ENCODE assay signal across 8 cellular contexts in the genomic region with DNA sequence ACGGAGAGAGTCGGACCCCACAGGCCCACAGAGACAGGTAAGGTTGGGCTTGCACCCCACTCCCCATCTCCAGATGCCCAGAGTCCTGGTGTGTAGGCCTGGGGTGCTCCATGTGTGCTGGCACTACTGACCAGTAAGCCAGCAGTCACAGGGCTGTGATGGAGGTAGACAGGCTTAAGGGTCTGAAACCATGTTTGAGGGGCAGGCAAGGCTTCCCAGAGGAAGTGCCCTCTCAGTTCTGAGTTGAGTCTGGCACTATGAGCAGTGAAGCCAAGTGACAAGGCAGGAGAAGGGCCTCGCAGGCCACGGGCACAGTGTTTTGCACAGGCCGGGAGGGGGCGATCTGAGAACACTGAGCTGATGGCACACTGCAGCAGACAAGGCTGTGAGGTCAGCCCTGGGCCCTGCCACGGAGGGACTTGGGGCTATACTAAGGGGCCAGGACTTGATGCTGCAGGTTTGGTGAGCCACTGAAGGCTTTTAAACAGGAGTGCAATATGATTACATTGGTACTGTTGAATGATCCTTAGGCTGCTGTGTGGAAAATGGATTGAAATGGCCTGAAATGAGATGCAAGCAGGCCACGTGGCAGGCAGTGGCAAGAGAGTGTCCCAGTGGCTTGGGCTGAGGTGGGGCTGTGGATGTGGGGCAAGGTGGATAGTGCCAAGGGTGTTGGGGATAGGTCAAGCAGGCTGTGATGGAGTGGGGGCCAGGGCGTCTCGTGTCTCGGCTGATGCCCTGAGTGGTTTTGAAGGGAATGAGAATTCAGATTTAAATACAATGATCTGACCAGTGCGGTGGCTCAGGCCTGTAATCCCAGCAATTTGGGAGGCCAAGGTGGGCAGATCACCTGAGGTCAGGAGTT. TPM values are rescaled to one million over a fixed set of nuclear protein-coding genes. Genes with fewer than 3 reads are reported as not detected.
A peak's percentile ranks its signal among the peaks of the same experiment; 100 is the strongest.
DNase-seq lines count a peak whose midpoint lies in the region; ATAC-seq and FAIRE-seq lines count a peak whose summit lies in the region.

No MANE protein-coding gene starts in this region.

- ATAC-seq in GM19395 (IDR thresholded peaks at IDR 0.05; ENCODE audit: unreplicated experiment) (peak; percentile 91), right cardiac atrium (peak; percentile 79 to 82), GM18520 (IDR thresholded peaks at IDR 0.05; ENCODE audit: unreplicated experiment) (no peak)

- H3K9me2 ChIP-seq in Karpas-422 (replicated peaks; ENCODE audit: insufficient read depth, low read length), result no peaks in the 10 kb centered on the region

- H3K4me2 ChIP-seq in Karpas-422 (ENCODE audit: low read depth, low read length, poor library complexity, severe bottlenecking), result no peak overlapping the region

- H3K27me3 ChIP-seq in Karpas-422 (ENCODE audit: low read length), result no peaks in the 10 kb centered on the region
- no peaks in the 10 kb centered on the region for H3K27me3 ChIP-seq in right cardiac atrium (ENCODE audit: control insufficient read depth, insufficient read depth)
- no peaks in the 10 kb centered on the region for H3K27me3 ChIP-seq in small intestine (ENCODE audit: control insufficient read depth in 2 of 2, insufficient read depth in 2 of 2, low read length in 2 of 2)

- peak overlapping the region; percentile 90; the same call in 1 of the 2 replicates for H2AFZ ChIP-seq in Karpas-422 (ENCODE audit: low read length)

- no peaks in the 10 kb centered on the region for H4K20me1 ChIP-seq in Karpas-422 (ENCODE audit: insufficient read depth, low read depth, low read length)

- WGBS in right cardiac atrium, result 50% methylated on average over 12 of the region's 12 CpGs
- 48 to 52% (median 50%) methylated on average over 12 of the region's 12 CpGs for WGBS in small intestine, 3 donors

- no peak for FAIRE-seq in small intestine (lab: Jason Lieb, UNC)

- no peak overlapping the region for H3K9ac ChIP-seq in Karpas-422 (ENCODE audit: low read length)

- H3K9me3 ChIP-seq in Karpas-422 (ENCODE audit: low read length) (no peaks in the 10 kb centered on the region), right cardiac atrium (ENCODE audit: control insufficient read depth, low read length) (no peaks in the 10 kb centered on the region), small intestine (ENCODE audit: control insufficient read depth, low read depth) (no peaks in the 10 kb centered on the region)

- H3K36me3 ChIP-seq in Karpas-422 (ENCODE audit: insufficient read depth, low read length) (no peaks in the 10 kb centered on the region), small intestine (ENCODE audit: control insufficient read depth in 2 of 2, insufficient read depth in 2 of 2, low read length in 2 of 2) (no peaks in the 10 kb centered on the region)

- peak in 12 of 14 donors; percentile 2 to 45 (median 20) for DNase-seq in C1 segment of cervical spinal cord (lab: John Stamatoyannopoulos, UW)
- peak; percentile 93 for DNase-seq in Karpas-422
- peak; percentile 43 to 78 (median 62) for DNase-seq in T-helper 2 cell
- peak; percentile 51 for DNase-seq in amniotic epithelial cell (ENCODE audit: low read depth)
- DNase-seq in right cardiac atrium, result peak; percentile 73 to 90 (median 87)
- DNase-seq in small intestine, result peak; percentile 87

- no peaks in the 10 kb centered on the region for H3K79me2 ChIP-seq in Karpas-422 (ENCODE audit: low read length)

- H3K4me1 ChIP-seq in Karpas-422 (ENCODE audit: low read length) (peaks cover 3% of the 10 kb centered on the region; the same call in 1 of the 2 replicates), right cardiac atrium (ENCODE audit: control insufficient read depth, insufficient read depth, low read length) (peaks cover 8% of the 10 kb centered on the region), small intestine (ENCODE audit: control insufficient read depth in 2 of 2, insufficient read depth in 1 of 2, low read depth in 1 of 2, low read length in 1 of 2) (peaks cover 4 to 6% of the 10 kb centered on the region in 2 donors)

- H3K4me3 ChIP-seq in Karpas-422 (ENCODE audit: low read length) (no peak overlapping the region), right cardiac atrium (ENCODE audit: low read length) (no peak overlapping the region), small intestine (ENCODE audit: low read depth in 1 of 2, low read length in 2 of 2) (no peak overlapping the region)

- intact Hi-C loops in right cardiac atrium (cut with DNase I), result loop anchor here (5.0 to 10.0 kb wide), 3 partner anchors 71 to 241 kb away; no protein-coding TSS in a partner anchor

- H3K27ac ChIP-seq in Karpas-422 (ENCODE audit: low read length), result no peak overlapping the region
- no peak overlapping the region for H3K27ac ChIP-seq in right cardiac atrium (ENCODE audit: low read length)
- no peak overlapping the region for H3K27ac ChIP-seq in small intestine (ENCODE audit: low read depth in 1 of 2, low read length in 1 of 2)

RNA-seq across cellular contexts. Expression of a gene that starts 20.3 kb away (rescaled TPM):
- 0.34 and 1.2 TPM in 2 replicates for total RNA-seq in Karpas-422 (2014; rRNA removed; shearing (Covaris generic); ENCODE audit: low replicate concordance)
- total RNA-seq in right cardiac atrium, result under 1 TPM; 0.33 to 0.69 (median 0.58) TPM
- polyA plus RNA-seq in right cardiac atrium (0.29 TPM), small intestine (1 to 10 TPM in 1 of 3 donors, under 1 TPM in 2; 0.89 to 1.1 (median 1.00) TPM)

RNA-seq across cellular contexts. Expression of a gene that starts 34.3 kb away (rescaled TPM):
- total RNA-seq in Karpas-422 (2014; rRNA removed; shearing (Covaris generic); ENCODE audit: low replicate concordance), result 59.0 and 157 TPM in 2 replicates
- 10 to 100 TPM; 25.7 to 43.2 (median 33.8) TPM for total RNA-seq in right cardiac atrium
- polyA plus RNA-seq in right cardiac atrium (60.4 TPM), small intestine (100 to 1,000 TPM; 313 to 370 (median 340) TPM)

RNA-seq across cellular contexts. Expression of a gene that starts 34.5 kb away (rescaled TPM):
- not detected in 2 replicates for total RNA-seq in Karpas-422 (2014; rRNA removed; shearing (Covaris generic); ENCODE audit: low replicate concordance)
- total RNA-seq in right cardiac atrium, result not detected
- polyA plus RNA-seq in right cardiac atrium (not detected), small intestine (under 1 TPM in 1 of 3 donors, not detected in 2; 0.10 TPM)

RNA-seq across cellular contexts. Expression of a gene that starts 45.1 kb away (rescaled TPM):
- total RNA-seq in Karpas-422 (2014; rRNA removed; shearing (Covaris generic); ENCODE audit: low replicate concordance), result 55.0 and 56.8 TPM in 2 replicates
- 1 to 10 TPM; 1.5 to 3.4 (median 2.7) TPM for total RNA-seq in right cardiac atrium
- polyA plus RNA-seq in right cardiac atrium (2.6 TPM), small intestine (1 to 10 TPM in 2 of 3 donors, under 1 TPM in 1; 0.89 to 2.7 (median 2.3) TPM)

Comparison
In these comparisons a context has a peak if more than half of its experiments do, and no peak if none do; other contexts are left out.
1. DNase-seq: peak in every context shown above with its lines; median percentile 93 in Karpas-422; 87 in right cardiac atrium; 87 in small intestine; 62 in T-helper 2 cell; 51 in amniotic epithelial cell; 20 in C1 segment of cervical spinal cord.